Comparison of ENCODE assay signal across 8 cellular contexts in genomic region chr7:28854750-28855074, GRCh38.
DNase-seq lines count a peak whose midpoint lies in the region; ATAC-seq and TF ChIP-seq lines count a peak whose summit lies in the region.
"Had no signal": no experiment of that assay in that cellular context is flagged by ENCODE, and none has a peak within 500 bp of the region (broad histone marks: within the 10 kb centered on the region; RNA-seq: fewer than 3 reads in every experiment).

No MANE protein-coding gene starts in this region.

- H3K27me3 Mint-ChIP-seq in chondrocyte (ENCODE audit: low read depth) = peaks cover 9% of the 10 kb centered on the region

- peak; percentile 11 for DNase-seq in EL
- no peak for DNase-seq in MM.1S
- DNase-seq in chondrocyte (ENCODE audit: low spot score) = no peak
- no peak for DNase-seq in brain microvascular endothelial cell
- DNase-seq in Right ventricle myocardium superior = no peak

- H3K9me2 ChIP-seq in MM.1S (replicated peaks; ENCODE audit: insufficient read depth, low read length) = no peaks in the 10 kb centered on the region

- H3K36me3 ChIP-seq in MM.1S (replicated peaks; ENCODE audit: insufficient read depth, low read length) (no peaks in the 10 kb centered on the region), neuron (ENCODE audit: insufficient read depth, low read length) (no peaks in the 10 kb centered on the region), brain microvascular endothelial cell (replicated peaks) (no peaks in the 10 kb centered on the region)

- in situ Hi-C loops in brain microvascular endothelial cell (cut with HindIII; ENCODE audit: low pct_ligation_motif_present, low sequenced_read_pairs) = no loop called here

- peak overlapping the region; percentile 71 for H3K4me3 Mint-ChIP-seq in chondrocyte (ENCODE audit: unreplicated experiment)

- TF ChIP-seq CTCF in MM.1S (IDR thresholded peaks at IDR 0.05; ENCODE audit: low read length) (no peak), chondrocyte (IDR thresholded peaks at IDR 0.05) (no peak), brain microvascular endothelial cell (IDR thresholded peaks at IDR 0.05; ENCODE audit: low read depth, low read length, missing control alignments) (no peak)

- no peaks in the 10 kb centered on the region for H3K36me3 Mint-ChIP-seq in chondrocyte (ENCODE audit: low read depth)

- no peak overlapping the region for H3K27ac Mint-ChIP-seq in chondrocyte (ENCODE audit: unreplicated experiment)
- H3K27ac Mint-ChIP-seq: stimulated activated naive CD8-positive, alpha-beta T cell treated with anti-CD3 and anti-CD28 coated beads, Interleukin-15, amount 100 ng/mL, for 72 hours had no signal

- no peak overlapping the region for H3K27ac ChIP-seq in MM.1S (ENCODE audit: low read length)
- H3K27ac ChIP-seq in brain microvascular endothelial cell = no peak overlapping the region

- no peaks in the 10 kb centered on the region for H3K79me2 ChIP-seq in MM.1S (ENCODE audit: low read length)

- no peaks in the 10 kb centered on the region for H3F3A ChIP-seq in MM.1S (ENCODE audit: insufficient read depth, low read length)

- H3K4me2 ChIP-seq in MM.1S (ENCODE audit: low read depth, low read length) = peak overlapping the region; percentile 95; the same call in 1 of the 2 replicates

- ATAC-seq in Right ventricle myocardium superior (ENCODE audit: poor library complexity) = no peak
- ATAC-seq in GM18519 (IDR thresholded peaks at IDR 0.05; ENCODE audit: low FRiP score, unreplicated experiment) = no peak

- no peaks in the 10 kb centered on the region for H3K9me3 Mint-ChIP-seq in chondrocyte (ENCODE audit: low read depth)
- H3K9me3 Mint-ChIP-seq: stimulated activated naive CD8-positive, alpha-beta T cell treated with anti-CD3 and anti-CD28 coated beads, Interleukin-15, amount 100 ng/mL, for 72 hours had no signal

- peaks cover 22% of the 10 kb centered on the region for H3K4me1 Mint-ChIP-seq in chondrocyte (ENCODE audit: low read depth)

- H3K4me3 ChIP-seq in MM.1S (ENCODE audit: low read length) (peak overlapping the region; percentile 79; the same call in 1 of the 2 replicates), neuron (ENCODE audit: low read length) (no peak overlapping the region), brain microvascular endothelial cell (ENCODE audit: low read depth, low read length) (no peak overlapping the region)

- H3K9ac ChIP-seq in MM.1S (ENCODE audit: low read length) = no peak overlapping the region

- H3K27me3 ChIP-seq in MM.1S (replicated peaks; ENCODE audit: insufficient read depth, low read length) (0 out of 2 replicates have a peak, but pooled peaks cover 11% of the 10 kb centered on the region), neuron (ENCODE audit: insufficient read depth, low read length) (no peaks in the 10 kb centered on the region), brain microvascular endothelial cell (replicated peaks) (no peaks in the 10 kb centered on the region)

- H2AFZ ChIP-seq in MM.1S (ENCODE audit: low read length) (peak overlapping the region; percentile 92), neuron (ENCODE audit: low read depth, low read length) (peak overlapping the region; percentile 71)

- H3K9me3 ChIP-seq in MM.1S (replicated peaks; ENCODE audit: insufficient read depth, low read length) (no peaks in the 10 kb centered on the region), neuron (ENCODE audit: low read length) (no peaks in the 10 kb centered on the region)

- peaks cover 5% of the 10 kb centered on the region; the same call in 1 of the 2 replicates for H3K4me1 ChIP-seq in MM.1S (ENCODE audit: low read length)
- H3K4me1 ChIP-seq in neuron (ENCODE audit: insufficient read depth, low read length) = peaks cover 8% of the 10 kb centered on the region

- intact Hi-C loops in Right ventricle myocardium superior (cut with DNase I) = loop anchor here (5.0 kb wide), 2 partner anchors 447 to 557 kb away; no protein-coding TSS in a partner anchor

- H4K20me1 ChIP-seq in MM.1S (ENCODE audit: insufficient read depth, low read length) = no peaks in the 10 kb centered on the region
